Comparison of ENCODE assay signal across 8 cellular contexts in genomic region chr1:93908394-93909145, GRCh38. TPM values are rescaled to one million over a fixed set of nuclear protein-coding genes. Genes with fewer than 3 reads are reported as not detected.
DNase-seq lines count a peak whose midpoint lies in the region; TF ChIP-seq lines count a peak whose summit lies in the region.

No MANE protein-coding gene starts in this region.

- no peak overlapping the region for H2BK120ac ChIP-seq in H9 (ENCODE audit: low read depth, low read length, poor library complexity, severe bottlenecking)

- H2AFZ ChIP-seq in H9 (ENCODE audit: low read length) (peak overlapping the region; percentile 37), Loucy (ENCODE audit: low read length) (peak overlapping the region; percentile 91)

- no peak overlapping the region for H4K91ac ChIP-seq in H9 (ENCODE audit: insufficient read length, low read depth, low read length)

- H3K4me3 ChIP-seq in Loucy (ENCODE audit: low read length, poor library complexity, severe bottlenecking) (peak overlapping the region; percentile 90), endodermal cell (ENCODE audit: low read length) (peak overlapping the region; percentile 86), muscle layer of colon (ENCODE audit: low read depth in 1 of 2, low read length in 2 of 2) (peak overlapping the region; percentile 74 to 81)

- WGBS in H9 (ENCODE audit: extremely low coverage, insufficient read length, low lambda C conversion rate), result no CpG with 5 or more reads among the region's 49 CpGs
- 2 to 4% methylated on average over 32 to 49 of the region's 49 CpGs for WGBS in endodermal cell (ENCODE audit: insufficient coverage in 1 of 2, insufficient read length in 1 of 2), 2 experiments

- H3K9me3 ChIP-seq in H9 (ENCODE audit: control insufficient read depth, low read depth, low read length) (no peaks in the 10 kb centered on the region), Loucy (ENCODE audit: insufficient read depth, low read depth, low read length) (no peaks in the 10 kb centered on the region), endodermal cell (ENCODE audit: control insufficient read depth, low read length) (no peaks in the 10 kb centered on the region), muscle layer of colon (ENCODE audit: low read length) (no peaks in the 10 kb centered on the region)

- peak; percentile 55 for DNase-seq in GM13976 (ENCODE audit: low spot score)
- peak; percentile 53 for DNase-seq in H9
- peak; percentile 52 to 56 for DNase-seq in activated CD4-positive, alpha-beta T cell treated with anti-CD3 and anti-CD28 coated beads, Interleukin-2, amount 50 U/mL, for 48 hours
- peak; percentile 76 for DNase-seq in endodermal cell
- DNase-seq in stimulated activated CD8-positive, alpha-beta memory T cell treated with anti-CD3 and anti-CD28 coated beads, Interleukin-7, amount 100 ng/mL, for 24 hours (ENCODE audit: low read depth), result peak; percentile 24
- DNase-seq in COLO829 (ENCODE audit: low spot score), result no peak

- in situ Hi-C loops in GM13976 (cut with MboI; ENCODE audit: low sequenced_read_pairs, unreplicated experiment), result no loop called here

- no peaks in the 10 kb centered on the region for H3K4me1 ChIP-seq in H9 (ENCODE audit: insufficient read depth, low read length)
- H3K4me1 ChIP-seq in Loucy (ENCODE audit: insufficient read depth, low read length, poor library complexity, severe bottlenecking), result peaks cover 54% of the 10 kb centered on the region
- no peaks in the 10 kb centered on the region for H3K4me1 ChIP-seq in endodermal cell (ENCODE audit: control insufficient read depth, insufficient read depth, low read length)
- H3K4me1 ChIP-seq in muscle layer of colon (ENCODE audit: insufficient read depth, low read length), result peaks cover 14% of the 10 kb centered on the region

- H3K79me2 ChIP-seq in H9 (ENCODE audit: insufficient read depth, low read length) (peaks cover 5% of the 10 kb centered on the region; the same call in 1 of the 2 replicates), Loucy (ENCODE audit: insufficient read depth, low read length) (peaks cover 50% of the 10 kb centered on the region)

- H2BK5ac ChIP-seq in H9 (ENCODE audit: insufficient read length, low read length), result no peak overlapping the region

- no peak overlapping the region for H3K4ac ChIP-seq in H9 (ENCODE audit: low read depth, low read length)

- no peak overlapping the region for H3K56ac ChIP-seq in H9 (ENCODE audit: insufficient read length, low read depth, low read length)

- H3K9me3 Mint-ChIP-seq in H9 (peaks cover 6 to 8% of the 10 kb centered on the region in 2 experiments; a peak in 4 of 5 replicates), endodermal cell (peaks cover 18% of the 10 kb centered on the region)

- peak overlapping the region in 2 of 3 experiments; percentile 17 to 73; a peak in 3 of 7 replicates for H3K27ac Mint-ChIP-seq in H9
- H3K27ac Mint-ChIP-seq in endodermal cell, result peak overlapping the region; percentile 71

- H2BK15ac ChIP-seq in H9 (ENCODE audit: low read depth, low read length), result no peak overlapping the region

- H3K27me3 ChIP-seq in H9 (ENCODE audit: insufficient read depth, low read length) (no peaks in the 10 kb centered on the region), Loucy (ENCODE audit: insufficient read depth, low read length, poor library complexity, severe bottlenecking) (no peaks in the 10 kb centered on the region), endodermal cell (ENCODE audit: control insufficient read depth, insufficient read depth, low read length, poor library complexity, severe bottlenecking) (no peaks in the 10 kb centered on the region), muscle layer of colon (ENCODE audit: control insufficient read depth in 1 of 2, insufficient read depth in 2 of 2, low read length in 2 of 2) (no peaks in the 10 kb centered on the region)

- no peaks in the 10 kb centered on the region for H3K9me2 ChIP-seq in Loucy (replicated peaks; ENCODE audit: low read depth, low read length)

- H3K4me3 Mint-ChIP-seq in H9 (peak overlapping the region; percentile 83 to 87), endodermal cell (peak overlapping the region; percentile 79)

- no peak overlapping the region for H2BK20ac ChIP-seq in H9 (ENCODE audit: low read depth, low read length, poor library complexity, severe bottlenecking)

- peak overlapping the region; percentile 98 for H3K4me2 ChIP-seq in H9 (ENCODE audit: insufficient read depth, insufficient read length, low read length)
- peak overlapping the region; percentile 96 for H3K4me2 ChIP-seq in Loucy (ENCODE audit: low read depth, low read length, poor library complexity, severe bottlenecking)

- peaks cover 6% of the 10 kb centered on the region for H3K23me2 ChIP-seq in H9 (ENCODE audit: insufficient read length, low read depth, low read length, poor library complexity, severe bottlenecking)

- TF ChIP-seq CTCF in GM13976 (IDR thresholded peaks at IDR 0.05; ENCODE audit: borderline replicate concordance, control extremely low read depth, extremely low read depth, insufficient read depth, missing control alignments) (no peak), H9 (conservative IDR thresholded peaks at IDR 0.05) (no peak), Loucy (conservative IDR thresholded peaks at IDR 0.05; ENCODE audit: low read length) (no peak), endodermal cell (conservative IDR thresholded peaks at IDR 0.05) (no peak)

- H2BK12ac ChIP-seq in H9 (ENCODE audit: insufficient read length, low read depth, low read length), result no peak overlapping the region

- no peak overlapping the region for H3K23ac ChIP-seq in H9 (ENCODE audit: insufficient read length, low read depth, low read length)

- H3K18ac ChIP-seq in H9 (ENCODE audit: insufficient read length, low read depth, low read length), result peak overlapping the region; percentile 44

- H3K36me3 Mint-ChIP-seq in H9 (ENCODE audit: insufficient read depth in 1 of 3, low read depth in 3 of 3) (peaks cover 0 to 4% (median 3%) of the 10 kb centered on the region in 3 experiments; a peak in 3 of 7 replicates), endodermal cell (ENCODE audit: low read depth) (no peaks in the 10 kb centered on the region)

- no peaks in the 10 kb centered on the region; the same call in 1 of the 2 replicates for H3F3A ChIP-seq in Loucy (ENCODE audit: low read depth)

- H2AK5ac ChIP-seq in H9 (ENCODE audit: insufficient read length, low read length), result no peak overlapping the region

- peak overlapping the region; percentile 54 for H3K14ac ChIP-seq in H9 (ENCODE audit: insufficient read depth, low read length)

- H3K4me1 Mint-ChIP-seq in H9 (peaks cover 18 to 25% of the 10 kb centered on the region in 2 experiments), endodermal cell (peaks cover 10% of the 10 kb centered on the region)

- H3K9ac ChIP-seq in H9 (ENCODE audit: extremely low read depth, insufficient read length, low read length) (peak overlapping the region; percentile 78), Loucy (ENCODE audit: low read depth, low read length, poor library complexity, severe bottlenecking) (peak overlapping the region; percentile 70), endodermal cell (ENCODE audit: extremely low read depth, low read length, poor library complexity, severe bottlenecking) (peak overlapping the region; percentile 49), muscle layer of colon (ENCODE audit: low read length) (peak overlapping the region; percentile 29)

- H4K5ac ChIP-seq in H9 (ENCODE audit: insufficient read length, low read depth, low read length), result no peak overlapping the region

- H3K36me3 ChIP-seq in Loucy (ENCODE audit: insufficient read depth, low read length) (0 out of 2 replicates have a peak, but pooled peaks cover 2% of the 10 kb centered on the region), endodermal cell (ENCODE audit: control insufficient read depth, insufficient read depth, low read length) (no peaks in the 10 kb centered on the region), muscle layer of colon (ENCODE audit: insufficient read depth, low read length) (no peaks in the 10 kb centered on the region)

- H3K79me1 ChIP-seq in H9 (ENCODE audit: insufficient read depth, low read depth, low read length, poor library complexity, severe bottlenecking), result no peaks in the 10 kb centered on the region

- no peak overlapping the region for H3T11ph ChIP-seq in H9 (ENCODE audit: low read length)

- no peak overlapping the region for H4K8ac ChIP-seq in H9 (replicated peaks; ENCODE audit: insufficient read length, low read depth, low read length)

- H4K20me1 ChIP-seq in H9 (ENCODE audit: control insufficient read depth, insufficient read depth, insufficient read length) (no peaks in the 10 kb centered on the region), Loucy (ENCODE audit: insufficient read depth, low read length, poor library complexity, severe bottlenecking) (peaks cover 25% of the 10 kb centered on the region)

- H3K27ac ChIP-seq in H9 (ENCODE audit: insufficient read length, low read depth, low read length), result no peak overlapping the region
- H3K27ac ChIP-seq in endodermal cell (ENCODE audit: low read depth, low read length), result no peak overlapping the region
- H3K27ac ChIP-seq in muscle layer of colon (ENCODE audit: low read depth, low read length), result peak overlapping the region; percentile 21

- peaks cover 10% of the 10 kb centered on the region; the same call in 1 of the 2 replicates for H3K27me3 Mint-ChIP-seq in H9 (ENCODE audit: low read depth)
- H3K27me3 Mint-ChIP-seq in endodermal cell (ENCODE audit: insufficient read depth), result peaks cover 19% of the 10 kb centered on the region

RNA-seq across cellular contexts. Expression of gene GCLM, which starts 0.7 kb away (rescaled TPM):
- total RNA-seq in H9 (2021), result 14.9 and 15.4 TPM in 2 replicates
- 10 to 100 TPM; 14.0 to 19.4 TPM for total RNA-seq in endodermal cell
- 7.6 TPM for polyA plus RNA-seq in endodermal cell (2013, experiment 1 of 2)
- polyA plus RNA-seq in endodermal cell (2013, experiment 2 of 2), result 8.3 TPM

RNA-seq across cellular contexts. Expression of gene DNTTIP2, which starts 29.6 kb away (rescaled TPM):
- 96.0 and 101 TPM in 2 replicates for total RNA-seq in H9 (2021)
- 10 to 100 TPM; 56.2 to 74.7 TPM for total RNA-seq in endodermal cell
- 52.6 TPM for polyA plus RNA-seq in endodermal cell (2013, experiment 1 of 2)
- polyA plus RNA-seq in endodermal cell (2013, experiment 2 of 2), result 58.7 TPM
